In genomic region chr16:67661864-67662652, GRCh38 we compare ENCODE assay signal across 13 cellular contexts. TPM values are rescaled to one million over a fixed set of nuclear protein-coding genes. Genes with fewer than 3 reads are reported as not detected.
A peak's percentile ranks its signal among the peaks of the same experiment; 100 is the strongest.
DNase-seq lines count a peak whose midpoint lies in the region; ATAC-seq and TF ChIP-seq lines count a peak whose summit lies in the region.
"Had no signal": no experiment of that assay in that cellular context is flagged by ENCODE, and none has a peak within 500 bp of the region (broad histone marks: within the 10 kb centered on the region; RNA-seq: fewer than 3 reads in every experiment).

No MANE protein-coding gene starts in this region.

- H3K27me3 ChIP-seq in gastroesophageal sphincter: no peaks in the 10 kb centered on the region
- no peaks in the 10 kb centered on the region for H3K27me3 ChIP-seq in spleen (replicated peaks in 1 of 7)
- H3K27me3 ChIP-seq: tibial artery had no signal

- H3K4me1 ChIP-seq in gastroesophageal sphincter (peaks cover 0 to 54% (median 25%) of the 10 kb centered on the region in 3 donors), spleen (peaks cover 23 to 75% (median 44%) of the 10 kb centered on the region in 6 donors)

- TF ChIP-seq CTCF in gastroesophageal sphincter (IDR thresholded peaks at IDR 0.05) (no peak), spleen (IDR thresholded peaks at IDR 0.05 in 8 of 11, conservative IDR thresholded peaks at IDR 0.05 in 3 of 11) (no peak)

- WGBS in gastroesophageal sphincter (ENCODE audit: low coverage in 1 of 2), 2 donors: 100% methylated on average over 2 of the region's 34 CpGs; no CpG with 5 or more reads in 1 of the 2 donors
- WGBS in spleen, 5 donors: 90 to 98% (median 94%) methylated on average over 17 to 34 of the region's 34 CpGs

- no peaks in the 10 kb centered on the region for H3K9me3 Mint-ChIP-seq in activated naive CD4-positive, alpha-beta T cell treated with anti-CD3 and anti-CD28 coated beads for 36 hours

- H3K27ac ChIP-seq in gastroesophageal sphincter (peak overlapping the region in 3 of 4 donors; percentile 95 to 98 (median 98)), spleen (peak overlapping the region in 2 of 8 donors; percentile 99)

- TF ChIP-seq POLR2A in gastroesophageal sphincter (IDR thresholded peaks at IDR 0.05) (no peak), spleen (IDR thresholded peaks at IDR 0.05) (no peak)

- CTCF ChIA-PET in activated naive CD4-positive, alpha-beta T cell treated with anti-CD3 and anti-CD28 coated beads for 36 hours (lab: Charles Lee): interaction anchor here (0.6 to 13.5 kb wide), 4 partner anchors 18 to 146 kb away, joined by 3 to 131 read pairs (median 3); no protein-coding TSS in a partner anchor

- H3K36me3 ChIP-seq in gastroesophageal sphincter (peaks cover 0 to 49% of the 10 kb centered on the region in 2 donors), spleen (peaks cover 0 to 50% (median 11%) of the 10 kb centered on the region in 6 donors)

- peaks cover 26% of the 10 kb centered on the region for H3K4me1 Mint-ChIP-seq in activated naive CD4-positive, alpha-beta T cell treated with anti-CD3 and anti-CD28 coated beads for 36 hours (ENCODE audit: low read depth)
- H3K4me1 Mint-ChIP-seq in T-helper 17 cell: peaks cover 32% of the 10 kb centered on the region

- no peaks in the 10 kb centered on the region for H3K27me3 Mint-ChIP-seq in activated naive CD4-positive, alpha-beta T cell treated with anti-CD3 and anti-CD28 coated beads for 36 hours (ENCODE audit: low read depth)
- H3K27me3 Mint-ChIP-seq in T-helper 17 cell: no peaks in the 10 kb centered on the region

- ATAC-seq in T-helper 17 cell (no peak), gastroesophageal sphincter (no peak), HG03432 (IDR thresholded peaks at IDR 0.05; ENCODE audit: unreplicated experiment) (no peak)
- ATAC-seq: left ventricle myocardium superior had no signal

- peak overlapping the region; percentile 90 for H3K4me3 Mint-ChIP-seq in activated naive CD4-positive, alpha-beta T cell treated with anti-CD3 and anti-CD28 coated beads for 36 hours
- H3K4me3 Mint-ChIP-seq in T-helper 17 cell: peak overlapping the region; percentile 96

- no peak overlapping the region for H3K27ac Mint-ChIP-seq in activated naive CD4-positive, alpha-beta T cell treated with anti-CD3 and anti-CD28 coated beads for 36 hours
- peak overlapping the region; percentile 91 for H3K27ac Mint-ChIP-seq in T-helper 17 cell

- H3K4me3 ChIP-seq in gastroesophageal sphincter (no peak overlapping the region), spleen (peak overlapping the region in 2 of 8 donors; percentile 92 to 97)

- intact Hi-C loops in activated naive CD4-positive, alpha-beta T cell treated with anti-CD3 and anti-CD28 coated beads for 36 hours (cut with micrococcal nuclease): loop anchor here (2.0 kb wide), 5 partner anchors 57 to 435 kb away; partner anchors contain the start of genes GFOD2, PSKH1, RANBP10 and TMEM208
- intact Hi-C loops in spleen (cut with DNase I; ENCODE audit: low total_unique reads): no loop called here

- no peak for DNase-seq in activated naive CD4-positive, alpha-beta T cell treated with anti-CD3 and anti-CD28 coated beads for 36 hours
- no peak for DNase-seq in activated naive CD4-positive, alpha-beta T cell treated with anti-CD3 and anti-CD28 coated beads, Interleukin-2, amount 50 U/mL, for 16 hours
- DNase-seq in T-helper 17 cell: no peak
- peak; percentile 84 for DNase-seq in spleen
- no peak for DNase-seq in DMS153 treated with DMSO at 0.1 percent for 48 hours (lab: John Stamatoyannopoulos, UW; ENCODE audit: unreplicated experiment)
- DNase-seq in NCI-H69 (lab: John Stamatoyannopoulos, UW): no peak
- DNase-seq: foreskin melanocyte, GDM1, NCI-H2171 treated with DMSO at 0.1 percent for 48 hours had no signal

- TF ChIP-seq EP300 in gastroesophageal sphincter (IDR thresholded peaks at IDR 0.05): no peak

- peaks cover 5% of the 10 kb centered on the region for H3K36me3 Mint-ChIP-seq in activated naive CD4-positive, alpha-beta T cell treated with anti-CD3 and anti-CD28 coated beads for 36 hours (ENCODE audit: low read depth)
- no peaks in the 10 kb centered on the region for H3K36me3 Mint-ChIP-seq in T-helper 17 cell (ENCODE audit: low read depth)

- H3K9me3 ChIP-seq in T-helper 17 cell (ENCODE audit: control insufficient read depth, low read length, poor library complexity, severe bottlenecking) (no peaks in the 10 kb centered on the region), gastroesophageal sphincter (no peaks in the 10 kb centered on the region), spleen (no peaks in the 10 kb centered on the region)
- H3K9me3 ChIP-seq: tibial artery had no signal

RNA-seq across cellular contexts. Expression of gene PARD6A, which starts 1.3 kb away (rescaled TPM):
- total RNA-seq in activated naive CD4-positive, alpha-beta T cell treated with anti-CD3 and anti-CD28 coated beads for 36 hours: 1 to 10 TPM; 7.3 to 8.4 TPM
- total RNA-seq in T-helper 17 cell (1 to 10 TPM; 6.3 to 7.9 TPM), gastroesophageal sphincter (10 to 100 TPM in 1 of 4 donors, 1 to 10 TPM in 3; 5.9 to 13.4 (median 6.5) TPM), spleen (10 to 100 TPM in 1 of 7 donors, 1 to 10 TPM in 6; 3.3 to 13.8 (median 5.5) TPM)
- polyA plus RNA-seq in spleen: 10 to 100 TPM in 1 of 3 donors, 1 to 10 TPM in 2; 5.4 to 10.2 (median 8.2) TPM

RNA-seq across cellular contexts. Expression of gene ACD, which starts 2.0 kb away (rescaled TPM):
- 10 to 100 TPM; 49.2 to 54.9 TPM for total RNA-seq in activated naive CD4-positive, alpha-beta T cell treated with anti-CD3 and anti-CD28 coated beads for 36 hours
- total RNA-seq in T-helper 17 cell (10 to 100 TPM; 29.5 to 38.7 TPM), gastroesophageal sphincter (10 to 100 TPM; 20.9 to 33.7 (median 24.4) TPM), spleen (10 to 100 TPM; 18.1 to 31.7 (median 24.4) TPM)
- 10 to 100 TPM; 16.9 to 25.2 (median 18.1) TPM for polyA plus RNA-seq in spleen

RNA-seq across cellular contexts. Expression of gene ENKD1, which starts 4.5 kb away (rescaled TPM):
- total RNA-seq in activated naive CD4-positive, alpha-beta T cell treated with anti-CD3 and anti-CD28 coated beads for 36 hours: 1 to 10 TPM; 6.7 to 7.3 TPM
- 1 to 10 TPM; 6.1 to 6.8 TPM for total RNA-seq in T-helper 17 cell
- total RNA-seq in gastroesophageal sphincter: 10 to 100 TPM; 23.0 to 33.2 (median 28.9) TPM
- 10 to 100 TPM in 5 of 7 donors, 1 to 10 TPM in 2; 9.2 to 18.4 (median 11.4) TPM for total RNA-seq in spleen
- polyA plus RNA-seq in spleen: 10 to 100 TPM; 13.0 to 21.6 (median 18.7) TPM

RNA-seq across cellular contexts. Expression of gene C16orf86, which starts 4.6 kb away (rescaled TPM):
- 1 to 10 TPM; 3.2 to 3.6 TPM for total RNA-seq in activated naive CD4-positive, alpha-beta T cell treated with anti-CD3 and anti-CD28 coated beads for 36 hours
- 1 to 10 TPM; 2.9 to 5.1 TPM for total RNA-seq in T-helper 17 cell
- total RNA-seq in gastroesophageal sphincter: 10 to 100 TPM in 1 of 4 donors, 1 to 10 TPM in 3; 3.6 to 12.9 (median 5.0) TPM
- total RNA-seq in spleen: 10 to 100 TPM in 2 of 7 donors, 1 to 10 TPM in 5; 5.2 to 17.3 (median 7.9) TPM
- polyA plus RNA-seq in spleen: 10 to 100 TPM in 2 of 3 donors, 1 to 10 TPM in 1; 8.9 to 11.1 (median 11.0) TPM

RNA-seq across cellular contexts. Expression of gene CARMIL2, which starts 17.1 kb away (rescaled TPM):
- 100 to 1,000 TPM; 123 to 130 TPM for total RNA-seq in activated naive CD4-positive, alpha-beta T cell treated with anti-CD3 and anti-CD28 coated beads for 36 hours
- 100 to 1,000 TPM; 144 to 145 TPM for total RNA-seq in T-helper 17 cell
- total RNA-seq in gastroesophageal sphincter: 1 to 10 TPM in 1 of 4 donors, under 1 TPM in 2, not detected in 1; 0.46 to 2.8 (median 0.47) TPM
- total RNA-seq in spleen: 10 to 100 TPM; 30.0 to 66.7 (median 50.6) TPM
- polyA plus RNA-seq in spleen: 10 to 100 TPM; 48.1 to 92.3 (median 80.1) TPM
